30 cellular contexts compared by ENCODE assay signal in genomic region chr19:29922972-29923371, GRCh38.
"Had no signal": no experiment of that assay in that cellular context is flagged by ENCODE, and none has a peak within 500 bp of the region (broad histone marks: within the 10 kb centered on the region; RNA-seq: fewer than 3 reads in every experiment).

No MANE protein-coding gene starts in this region.

- DNase-seq: activated B cell treated with CpG ODN at 0.5 μM for 24 hours; activated CD4-positive, alpha-beta memory T cell treated with anti-CD3 and anti-CD28 coated beads for 36 hours; activated CD4-positive, alpha-beta T cell treated with anti-CD3 and anti-CD28 coated beads for 4 hours; activated CD4-positive, alpha-beta T cell treated with anti-CD3 and anti-CD28 coated beads, Interleukin-2, amount 10 ng/mL, durations not matched to agents 24 days and 14 days; activated CD4-positive, alpha-beta T cell treated with anti-CD3 and anti-CD28 coated beads, Interleukin-2, amount 50 U/mL, for 1 hour; activated CD4-positive, alpha-beta T cell treated with anti-CD3 and anti-CD28 coated beads, Interleukin-2, amount 50 U/mL, for 4 hours; activated CD4-positive, CD25-positive, alpha-beta regulatory T cell treated with anti-CD3 and anti-CD28 coated beads, Interleukin-2, amount 50 U/mL, for 72 hours; activated CD8-positive, alpha-beta memory T cell treated with anti-CD3 and anti-CD28 coated beads, Interleukin-2, amount 50 U/mL, for 4 hours; activated CD8-positive, alpha-beta T cell treated with anti-CD3 and anti-CD28 coated beads for 36 hours; activated effector memory CD4-positive, alpha-beta T cell treated with anti-CD3 and anti-CD28 coated beads, Interleukin-2, amount 50 U/mL, for 16 hours; activated gamma-delta T cell treated with Interleukin-2 at 50 U/mL for 16 hours; activated naive CD4-positive, alpha-beta T cell; activated naive CD4-positive, alpha-beta T cell treated with anti-CD3 and anti-CD28 coated beads for 36 hours; activated naive CD4-positive, alpha-beta T cell treated with anti-CD3 and anti-CD28 coated beads, Interleukin-2, amount 50 U/mL, for 16 hours; activated naive CD8-positive, alpha-beta T cell treated with anti-CD3 and anti-CD28 coated beads for 36 hours; activated T-cell treated with anti-CD3 and anti-CD28 coated beads for 4 hours; activated T-cell treated with anti-CD3 and anti-CD28 coated beads, Interleukin-2, amount 50 U/mL, for 1 hour; activated T-cell treated with anti-CD3 and anti-CD28 coated beads, Interleukin-2, amount 50 U/mL, for 4 hours; activated T-cell treated with anti-CD3 and anti-CD28 coated beads, Interleukin-2, amount 50 U/mL, for 72 hours; amniotic stem cell; aorta; body of pancreas; brain microvascular endothelial cell; central memory CD4-positive, alpha-beta T cell; T-helper 1 cell; T-helper 2 cell; T-helper 9 cell had no signal

- H3K27me3 ChIP-seq: adrenal gland, body of pancreas, brain microvascular endothelial cell had no signal

- H3K27ac ChIP-seq: adrenal gland, body of pancreas, brain microvascular endothelial cell, breast epithelium, VCaP had no signal

- H3K36me3 ChIP-seq: adrenal gland, brain microvascular endothelial cell, breast epithelium had no signal

- H3K4me1 ChIP-seq: adrenal gland, body of pancreas, breast epithelium had no signal

- H3K4me3 ChIP-seq: adrenal gland, body of pancreas, breast epithelium had no signal

- H3K9me3 ChIP-seq: adrenal gland, body of pancreas, breast epithelium had no signal
